Comparison of ENCODE assay signal across 8 cellular contexts in genomic region chr17:45221081-45221996, GRCh38. TPM values are rescaled to one million over a fixed set of nuclear protein-coding genes. Genes with fewer than 3 reads are reported as not detected.
DNase-seq lines count a peak whose midpoint lies in the region; ATAC-seq and TF ChIP-seq lines count a peak whose summit lies in the region.

FMNL1 (plus strand) TSS chr17:45221885; CDS start chr17:45222125, 240 bp downstream.

- peak within 1 kb of the TSS; percentile 70 for H3K27ac ChIP-seq in upper lobe of right lung

- no peaks in the 10 kb centered on the region for H3K9me3 ChIP-seq in upper lobe of right lung

- intact Hi-C loops in upper lobe of right lung (cut with DNase I) = loop anchor here (5.0 kb wide), 1 partner anchor 166 kb away; no protein-coding TSS in a partner anchor

- DNase-seq in GM12864 (ENCODE audit: low read depth) = no peak
- no peak for DNase-seq in LHCN-M2 (ENCODE audit: low read depth)
- no peak for DNase-seq in epithelial cell of proximal tubule (ENCODE audit: low read depth)
- peak; percentile 83 for DNase-seq in naive B cell
- DNase-seq in upper lobe of right lung = peak; percentile 87
- no peak for DNase-seq in OCI-M1 (lab: John Stamatoyannopoulos, UW)

- TF ChIP-seq CTCF in GM12864 (IDR thresholded peaks at IDR 0.05; ENCODE audit: low read depth, low read length, missing control alignments) (no peak), epithelial cell of proximal tubule (conservative IDR thresholded peaks at IDR 0.05; ENCODE audit: low read depth, low read length) (no peak), upper lobe of right lung (IDR thresholded peaks at IDR 0.05) (no peak)

- POLR2A ChIA-PET in activated CD8-positive, alpha-beta memory T cell treated with anti-CD3 and anti-CD28 coated beads for 36 hours (lab: Charles Lee) = interaction anchor here (0.6 to 3.0 kb wide), 8 partner anchors 8 to 93 kb away, joined by 3 to 17 read pairs (median 3); no protein-coding TSS in a partner anchor

- H3K27me3 ChIP-seq in upper lobe of right lung = no peaks in the 10 kb centered on the region

- CTCF ChIA-PET in activated CD8-positive, alpha-beta memory T cell treated with anti-CD3 and anti-CD28 coated beads for 36 hours (lab: Charles Lee) = interaction anchor here (0.5 to 12.4 kb wide), 8 partner anchors 17 to 163 kb away, joined by 3 to 366 read pairs (median 24); partner anchors contain the start of genes ACBD4 and MAP3K14

- peak within 1 kb of the TSS; percentile 96 to 99 (median 98) for H3K4me3 Mint-ChIP-seq in naive B cell

- H3K36me3 Mint-ChIP-seq in naive B cell = peaks cover 4 to 7% of the 10 kb centered on the region in 2 donors

- H3K9me3 Mint-ChIP-seq in naive B cell = no peaks in the 10 kb centered on the region

- no peaks in the 10 kb centered on the region for H3K36me3 ChIP-seq in upper lobe of right lung

- peak; percentile 46 for ATAC-seq in naive B cell (ENCODE audit: low read depth in 2 of 2)
- ATAC-seq in upper lobe of right lung = peak; percentile 64
- no peak for ATAC-seq in GM21723 (IDR thresholded peaks at IDR 0.05; ENCODE audit: unreplicated experiment)

- peak within 1 kb of the TSS; percentile 97 to 100 (median 100) for H3K27ac Mint-ChIP-seq in naive B cell

- H3K4me3 ChIP-seq in GM12864 (ENCODE audit: low read depth, low read length) = peak within 1 kb of the TSS; percentile 84
- peak within 1 kb of the TSS; percentile 60 for H3K4me3 ChIP-seq in epithelial cell of proximal tubule (ENCODE audit: low read depth, low read length)
- peak within 1 kb of the TSS; percentile 64 for H3K4me3 ChIP-seq in upper lobe of right lung

- peaks cover 57 to 67% (median 66%) of the 10 kb centered on the region in 3 donors for H3K4me1 Mint-ChIP-seq in naive B cell

- no peaks in the 10 kb centered on the region for H3K27me3 Mint-ChIP-seq in naive B cell

- peaks cover 9% of the 10 kb centered on the region for H3K4me1 ChIP-seq in upper lobe of right lung

RNA-seq across cellular contexts. Expression of gene FMNL1, which starts in this region (rescaled TPM):
- total RNA-seq in LHCN-M2 (2014; rRNA removed) (19.8 and 29.0 TPM in 2 replicates), epithelial cell of proximal tubule (5.1 and 5.7 TPM in 2 replicates), upper lobe of right lung (62.3 TPM)
- polyA plus RNA-seq in LHCN-M2 (2012) = 20.2 TPM
- 100 to 1,000 TPM; 233 to 243 TPM for total RNA-seq in activated CD8-positive, alpha-beta memory T cell treated with anti-CD3 and anti-CD28 coated beads for 36 hours
- polyA plus RNA-seq in naive B cell (ENCODE audit: low read depth in 6 of 6) = 10 to 100 TPM; 16.9 to 47.0 (median 22.3) TPM

Comparison
In these comparisons a context has a peak if more than half of its experiments do, and no peak if none do; other contexts are left out.
1. DNase-seq: peak in naive B cell (single experiment) and upper lobe of right lung (single experiment); none in GM12864 (single experiment), LHCN-M2 (single experiment), epithelial cell of proximal tubule (single experiment) and OCI-M1 (single experiment).
2. Peak in every context shown above with its lines, with median percentiles within 50 percentile points of each other: H3K4me3 ChIP-seq.